Comparison of ENCODE assay signal across 8 cellular contexts in the genomic region with DNA sequence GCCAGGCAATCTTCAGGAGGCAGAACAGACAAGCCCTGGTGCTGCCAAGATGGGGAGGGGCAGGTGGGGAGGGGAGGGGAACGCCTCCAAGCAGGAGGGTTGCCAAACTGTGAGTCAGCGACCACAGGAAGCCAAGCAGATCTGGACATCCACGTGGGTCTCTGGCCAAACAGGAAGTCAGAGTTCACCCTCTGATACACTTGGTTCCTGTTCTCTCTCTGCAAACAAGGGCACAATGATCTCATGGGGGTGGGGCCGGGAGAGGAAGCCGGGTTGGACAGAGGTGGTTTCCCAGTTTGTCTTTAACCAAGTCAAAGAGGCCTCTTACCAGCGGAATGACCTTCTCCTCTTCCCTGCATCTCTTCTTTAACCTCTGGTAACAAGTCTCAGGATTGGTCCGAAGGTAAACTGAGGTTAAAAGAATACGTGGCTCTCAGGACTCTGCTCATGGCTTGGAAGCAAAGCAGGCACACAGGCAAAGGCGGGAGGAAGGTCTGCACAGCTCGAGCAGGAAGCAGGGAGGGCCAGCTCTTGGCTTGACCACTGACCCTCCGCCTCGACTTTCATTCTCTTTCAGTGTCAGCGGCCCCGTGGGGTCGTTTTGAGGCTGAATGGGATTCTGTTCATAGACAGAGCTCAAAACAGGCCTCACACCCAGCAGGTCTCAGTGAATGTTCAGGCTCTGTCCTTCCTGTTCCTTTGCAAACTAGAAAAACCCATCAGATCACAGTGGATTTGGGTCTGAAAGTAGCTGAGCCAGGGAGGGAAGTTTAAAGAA. TPM values are rescaled to one million over a fixed set of nuclear protein-coding genes. Genes with fewer than 3 reads are reported as not detected.
DNase-seq lines count a peak whose midpoint lies in the region; ATAC-seq and TF ChIP-seq lines count a peak whose summit lies in the region.

No MANE protein-coding gene starts in this region.

- H3K4me1 ChIP-seq in BE2C (peaks cover 16% of the 10 kb centered on the region), foreskin keratinocyte (peaks cover 33% of the 10 kb centered on the region)

- peak; percentile 91 for DNase-seq in BE2C
- peak; percentile 100 for DNase-seq in RPMI7951 (ENCODE audit: low read depth)
- DNase-seq in activated effector memory CD4-positive, alpha-beta T cell treated with Interleukin-2 at 50 U/mL for 16 hours: peak; percentile 79
- DNase-seq in foreskin keratinocyte: peak; percentile 87 to 93
- DNase-seq in omental fat pad (ENCODE audit: low spot score): peak; percentile 97

- H3K36me3 ChIP-seq in BE2C: no peaks in the 10 kb centered on the region

- H3K4me3 ChIP-seq in BE2C (ENCODE audit: low read depth, low read length): no peak overlapping the region

- TF ChIP-seq CTCF in BE2C (IDR thresholded peaks at IDR 0.05; ENCODE audit: low read depth, low read length) (no peak), foreskin keratinocyte (conservative IDR thresholded peaks at IDR 0.05) (no peak), omental fat pad (IDR thresholded peaks at IDR 0.05) (no peak)

- ATAC-seq in GM19324 (IDR thresholded peaks at IDR 0.05; ENCODE audit: low FRiP score, unreplicated experiment) (peak; percentile 96), HG03460 (IDR thresholded peaks at IDR 0.05; ENCODE audit: unreplicated experiment) (peak; percentile 95), foreskin keratinocyte (peak; percentile 66), omental fat pad (ENCODE audit: low FRiP score) (peak; percentile 94)

- H3K27me3 ChIP-seq in BE2C (no peaks in the 10 kb centered on the region), foreskin keratinocyte (no peaks in the 10 kb centered on the region)

- peak overlapping the region; percentile 10 for H3K27ac ChIP-seq in foreskin keratinocyte
- peak overlapping the region; percentile 98 for H3K27ac ChIP-seq in temporal lobe (ENCODE audit: low read depth, low read length)

- H3K9me3 ChIP-seq in BE2C: no peaks in the 10 kb centered on the region

RNA-seq across cellular contexts. Expression of a gene that starts 32.9 kb away (rescaled TPM):
- polyA plus RNA-seq in BE2C (2012; ENCODE audit: insufficient read depth, insufficient read length, low read depth): 13.7 TPM
- 43.4 and 52.4 TPM in 2 replicates for total RNA-seq in RPMI7951 (2014; rRNA removed; shearing (Covaris generic))
- 14.0 and 14.9 TPM in 2 replicates for total RNA-seq in foreskin keratinocyte
- 9.2 and 11.0 TPM in 2 replicates for polyA plus RNA-seq in foreskin keratinocyte
- 10 to 100 TPM; 39.9 to 69.7 (median 56.0) TPM for total RNA-seq in omental fat pad
- total RNA-seq in temporal lobe: 24.1 TPM

RNA-seq across cellular contexts. Expression of a gene that starts 35.4 kb away (rescaled TPM):
- 24.1 TPM for polyA plus RNA-seq in BE2C (2012; ENCODE audit: insufficient read depth, insufficient read length, low read depth)
- total RNA-seq in RPMI7951 (2014; rRNA removed; shearing (Covaris generic)): 334 and 338 TPM in 2 replicates
- total RNA-seq in foreskin keratinocyte (44.2 and 52.3 TPM in 2 replicates), omental fat pad (10 to 100 TPM; 31.6 to 68.4 (median 49.2) TPM), temporal lobe (27.8 TPM)
- polyA plus RNA-seq in foreskin keratinocyte: 58.1 and 73.0 TPM in 2 replicates

RNA-seq across cellular contexts. Expression of a gene that starts 49.2 kb away (rescaled TPM):
- 9.5 TPM for polyA plus RNA-seq in BE2C (2012; ENCODE audit: insufficient read depth, insufficient read length, low read depth)
- total RNA-seq in RPMI7951 (2014; rRNA removed; shearing (Covaris generic)): 6.0 and 6.4 TPM in 2 replicates
- total RNA-seq in foreskin keratinocyte (2.1 and 2.3 TPM in 2 replicates), omental fat pad (1 to 10 TPM in 2 of 4 donors, under 1 TPM in 2; 0.93 to 1.1 (median 0.98) TPM), temporal lobe (3.2 TPM)
- polyA plus RNA-seq in foreskin keratinocyte: 0.11 and 0.19 TPM in 2 replicates
